Comparison of ENCODE assay signal across 1 cellular context in the genomic region with DNA sequence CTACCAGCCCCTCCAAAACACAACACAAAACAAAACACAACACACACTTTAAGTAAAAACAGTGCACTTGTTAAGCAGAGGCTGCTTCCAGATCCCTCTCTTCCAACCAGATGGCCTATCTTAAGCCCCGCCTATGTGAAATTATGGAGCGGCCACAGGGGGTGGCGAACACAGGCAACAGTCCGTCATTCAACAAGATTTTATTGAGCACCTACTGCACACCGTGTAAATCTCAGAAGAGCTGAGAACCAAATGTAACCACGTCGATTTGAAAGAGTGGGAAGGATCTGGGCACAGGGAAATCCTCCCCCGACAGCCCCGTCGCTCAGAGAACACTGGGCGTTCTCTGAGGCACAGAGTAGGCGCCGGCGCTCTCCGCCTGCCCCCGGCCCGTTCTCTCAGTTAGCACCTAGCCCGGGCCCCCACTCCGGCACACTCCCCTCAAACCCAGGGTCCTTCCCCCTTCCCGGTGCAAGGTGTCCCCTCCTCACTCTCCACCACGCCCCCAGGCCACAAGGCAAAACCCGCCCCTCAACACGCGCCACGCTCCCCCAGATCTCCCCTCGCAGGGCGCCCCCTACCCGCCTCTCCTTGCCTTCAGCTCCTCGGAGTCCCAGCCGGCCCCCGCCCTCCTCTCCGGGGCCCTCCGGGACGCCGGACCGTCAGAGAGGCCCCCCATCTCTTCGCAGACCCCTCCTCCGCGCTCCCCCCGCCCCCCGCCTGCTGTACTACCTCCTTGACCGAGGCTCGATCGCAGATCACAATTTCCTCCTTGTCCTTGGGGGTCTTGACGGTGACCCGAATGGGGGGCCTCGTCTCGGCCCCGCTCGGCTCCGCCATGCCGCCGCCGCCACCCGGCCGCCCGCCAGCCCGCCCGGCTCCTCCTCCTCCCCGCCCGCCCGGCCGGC.
A peak's percentile ranks its signal among the peaks of the same experiment; 100 is the strongest.
TF ChIP-seq lines count a peak whose summit lies in the region.

No MANE protein-coding gene starts in this region.

TF ChIP-seq in HepG2, 621 proteins besides CTCF, POLR2A, EP300 and RAD21 (continued from another document and continues in another):
- TF ChIP-seq ATRX (CRISPR knock-in tag; IDR thresholded peaks at IDR 0.05; ENCODE audit: borderline replicate concordance) (no peak), EHMT2 (IDR thresholded peaks at IDR 0.05; ENCODE audit: borderline replicate concordance, low read depth, low read length) (no peak), NFYC (CRISPR knock-in tag; IDR thresholded peaks at IDR 0.05) (no peak), GATAD2A (CRISPR knock-in tag; IDR thresholded peaks at IDR 0.05) (no peak), KDM2A (CRISPR knock-in tag; IDR thresholded peaks at IDR 0.05; ENCODE audit: borderline replicate concordance, low read depth) (peak; percentile 61), SOX5 (CRISPR knock-in tag; IDR thresholded peaks at IDR 0.05; ENCODE audit: borderline replicate concordance) (peak; percentile 14; the same call in 1 of the 2 replicates), ZNF564 (CRISPR knock-in tag; IDR thresholded peaks at IDR 0.05) (no peak), SMYD3 (CRISPR knock-in tag; IDR thresholded peaks at IDR 0.05) (no peak), PHF8 (CRISPR knock-in tag; IDR thresholded peaks at IDR 0.05) (peak; percentile 39; the same call in 1 of the 2 replicates), ZNF10 (CRISPR knock-in tag; IDR thresholded peaks at IDR 0.05; ENCODE audit: borderline replicate concordance, low read depth) (no peak), SKI (IDR thresholded peaks at IDR 0.05; ENCODE audit: partially characterized antibody) (no peak), ZNF780A (CRISPR knock-in tag; IDR thresholded peaks at IDR 0.05) (no peak), SP1 (IDR thresholded peaks at IDR 0.05) (no peak), SP1 (CRISPR knock-in tag; IDR thresholded peaks at IDR 0.05) (peak; percentile 26), HOXA5 (CRISPR knock-in tag; IDR thresholded peaks at IDR 0.05) (0 out of 2 replicates have a peak, but pooled peaks have one; percentile 43), ZBTB7B (CRISPR knock-in tag; IDR thresholded peaks at IDR 0.05) (peak; percentile 78), ZNF713 (CRISPR knock-in tag; IDR thresholded peaks at IDR 0.05) (no peak), ZBTB42 (CRISPR knock-in tag; IDR thresholded peaks at IDR 0.05) (no peak), SPEN (CRISPR knock-in tag; IDR thresholded peaks at IDR 0.05; ENCODE audit: low read depth) (no peak; the same call in 1 of the 2 replicates), CBX2 (IDR thresholded peaks at IDR 0.05; ENCODE audit: low read depth, low read length) (no peak), CBX2 (CRISPR knock-in tag; IDR thresholded peaks at IDR 0.05; ENCODE audit: low read depth) (no peak), NFKB2 (CRISPR knock-in tag; IDR thresholded peaks at IDR 0.05; ENCODE audit: borderline replicate concordance) (peak; percentile 63; the same call in 1 of the 2 replicates)
- TF ChIP-seq, protein P1, sequence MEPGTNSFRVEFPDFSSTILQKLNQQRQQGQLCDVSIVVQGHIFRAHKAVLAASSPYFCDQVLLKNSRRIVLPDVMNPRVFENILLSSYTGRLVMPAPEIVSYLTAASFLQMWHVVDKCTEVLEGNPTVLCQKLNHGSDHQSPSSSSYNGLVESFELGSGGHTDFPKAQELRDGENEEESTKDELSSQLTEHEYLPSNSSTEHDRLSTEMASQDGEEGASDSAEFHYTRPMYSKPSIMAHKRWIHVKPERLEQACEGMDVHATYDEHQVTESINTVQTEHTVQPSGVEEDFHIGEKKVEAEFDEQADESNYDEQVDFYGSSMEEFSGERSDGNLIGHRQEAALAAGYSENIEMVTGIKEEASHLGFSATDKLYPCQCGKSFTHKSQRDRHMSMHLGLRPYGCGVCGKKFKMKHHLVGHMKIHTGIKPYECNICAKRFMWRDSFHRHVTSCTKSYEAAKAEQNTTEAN (CRISPR knock-in tag; conservative IDR thresholded peaks at IDR 0.05), result 0 out of 2 replicates have a peak, but pooled peaks have one; percentile 28
- TF ChIP-seq, protein P2, sequence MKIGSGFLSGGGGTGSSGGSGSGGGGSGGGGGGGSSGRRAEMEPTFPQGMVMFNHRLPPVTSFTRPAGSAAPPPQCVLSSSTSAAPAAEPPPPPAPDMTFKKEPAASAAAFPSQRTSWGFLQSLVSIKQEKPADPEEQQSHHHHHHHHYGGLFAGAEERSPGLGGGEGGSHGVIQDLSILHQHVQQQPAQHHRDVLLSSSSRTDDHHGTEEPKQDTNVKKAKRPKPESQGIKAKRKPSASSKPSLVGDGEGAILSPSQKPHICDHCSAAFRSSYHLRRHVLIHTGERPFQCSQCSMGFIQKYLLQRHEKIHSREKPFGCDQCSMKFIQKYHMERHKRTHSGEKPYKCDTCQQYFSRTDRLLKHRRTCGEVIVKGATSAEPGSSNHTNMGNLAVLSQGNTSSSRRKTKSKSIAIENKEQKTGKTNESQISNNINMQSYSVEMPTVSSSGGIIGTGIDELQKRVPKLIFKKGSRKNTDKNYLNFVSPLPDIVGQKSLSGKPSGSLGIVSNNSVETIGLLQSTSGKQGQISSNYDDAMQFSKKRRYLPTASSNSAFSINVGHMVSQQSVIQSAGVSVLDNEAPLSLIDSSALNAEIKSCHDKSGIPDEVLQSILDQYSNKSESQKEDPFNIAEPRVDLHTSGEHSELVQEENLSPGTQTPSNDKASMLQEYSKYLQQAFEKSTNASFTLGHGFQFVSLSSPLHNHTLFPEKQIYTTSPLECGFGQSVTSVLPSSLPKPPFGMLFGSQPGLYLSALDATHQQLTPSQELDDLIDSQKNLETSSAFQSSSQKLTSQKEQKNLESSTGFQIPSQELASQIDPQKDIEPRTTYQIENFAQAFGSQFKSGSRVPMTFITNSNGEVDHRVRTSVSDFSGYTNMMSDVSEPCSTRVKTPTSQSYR (CRISPR knock-in tag; IDR thresholded peaks at IDR 0.05; ENCODE audit: borderline replicate concordance), result no peak
- TF ChIP-seq, protein P3, sequence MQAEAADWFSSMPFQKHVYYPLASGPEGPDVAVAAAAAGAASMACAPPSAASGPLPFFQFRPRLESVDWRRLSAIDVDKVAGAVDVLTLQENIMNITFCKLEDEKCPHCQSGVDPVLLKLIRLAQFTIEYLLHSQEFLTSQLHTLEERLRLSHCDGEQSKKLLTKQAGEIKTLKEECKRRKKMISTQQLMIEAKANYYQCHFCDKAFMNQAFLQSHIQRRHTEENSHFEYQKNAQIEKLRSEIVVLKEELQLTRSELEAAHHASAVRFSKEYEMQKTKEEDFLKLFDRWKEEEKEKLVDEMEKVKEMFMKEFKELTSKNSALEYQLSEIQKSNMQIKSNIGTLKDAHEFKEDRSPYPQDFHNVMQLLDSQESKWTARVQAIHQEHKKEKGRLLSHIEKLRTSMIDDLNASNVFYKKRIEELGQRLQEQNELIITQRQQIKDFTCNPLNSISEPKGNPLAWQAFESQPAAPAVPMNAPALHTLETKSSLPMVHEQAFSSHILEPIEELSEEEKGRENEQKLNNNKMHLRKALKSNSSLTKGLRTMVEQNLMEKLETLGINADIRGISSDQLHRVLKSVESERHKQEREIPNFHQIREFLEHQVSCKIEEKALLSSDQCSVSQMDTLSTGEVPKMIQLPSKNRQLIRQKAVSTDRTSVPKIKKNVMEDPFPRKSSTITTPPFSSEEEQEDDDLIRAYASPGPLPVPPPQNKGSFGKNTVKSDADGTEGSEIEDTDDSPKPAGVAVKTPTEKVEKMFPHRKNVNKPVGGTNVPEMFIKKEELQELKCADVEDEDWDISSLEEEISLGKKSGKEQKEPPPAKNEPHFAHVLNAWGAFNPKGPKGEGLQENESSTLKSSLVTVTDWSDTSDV (CRISPR knock-in tag; IDR thresholded peaks at IDR 0.05), result no peak
- TF ChIP-seq, protein P4, sequence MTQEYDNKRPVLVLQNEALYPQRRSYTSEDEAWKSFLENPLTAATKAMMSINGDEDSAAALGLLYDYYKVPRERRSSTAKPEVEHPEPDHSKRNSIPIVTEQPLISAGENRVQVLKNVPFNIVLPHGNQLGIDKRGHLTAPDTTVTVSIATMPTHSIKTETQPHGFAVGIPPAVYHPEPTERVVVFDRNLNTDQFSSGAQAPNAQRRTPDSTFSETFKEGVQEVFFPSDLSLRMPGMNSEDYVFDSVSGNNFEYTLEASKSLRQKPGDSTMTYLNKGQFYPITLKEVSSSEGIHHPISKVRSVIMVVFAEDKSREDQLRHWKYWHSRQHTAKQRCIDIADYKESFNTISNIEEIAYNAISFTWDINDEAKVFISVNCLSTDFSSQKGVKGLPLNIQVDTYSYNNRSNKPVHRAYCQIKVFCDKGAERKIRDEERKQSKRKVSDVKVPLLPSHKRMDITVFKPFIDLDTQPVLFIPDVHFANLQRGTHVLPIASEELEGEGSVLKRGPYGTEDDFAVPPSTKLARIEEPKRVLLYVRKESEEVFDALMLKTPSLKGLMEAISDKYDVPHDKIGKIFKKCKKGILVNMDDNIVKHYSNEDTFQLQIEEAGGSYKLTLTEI (CRISPR knock-in tag; conservative IDR thresholded peaks at IDR 0.05), result no peak
- TF ChIP-seq, protein P5, sequence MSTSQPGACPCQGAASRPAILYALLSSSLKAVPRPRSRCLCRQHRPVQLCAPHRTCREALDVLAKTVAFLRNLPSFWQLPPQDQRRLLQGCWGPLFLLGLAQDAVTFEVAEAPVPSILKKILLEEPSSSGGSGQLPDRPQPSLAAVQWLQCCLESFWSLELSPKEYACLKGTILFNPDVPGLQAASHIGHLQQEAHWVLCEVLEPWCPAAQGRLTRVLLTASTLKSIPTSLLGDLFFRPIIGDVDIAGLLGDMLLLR (CRISPR knock-in tag; IDR thresholded peaks at IDR 0.05), result 0 out of 2 replicates have a peak, but pooled peaks have one; percentile 18
- TF ChIP-seq, protein P6, sequence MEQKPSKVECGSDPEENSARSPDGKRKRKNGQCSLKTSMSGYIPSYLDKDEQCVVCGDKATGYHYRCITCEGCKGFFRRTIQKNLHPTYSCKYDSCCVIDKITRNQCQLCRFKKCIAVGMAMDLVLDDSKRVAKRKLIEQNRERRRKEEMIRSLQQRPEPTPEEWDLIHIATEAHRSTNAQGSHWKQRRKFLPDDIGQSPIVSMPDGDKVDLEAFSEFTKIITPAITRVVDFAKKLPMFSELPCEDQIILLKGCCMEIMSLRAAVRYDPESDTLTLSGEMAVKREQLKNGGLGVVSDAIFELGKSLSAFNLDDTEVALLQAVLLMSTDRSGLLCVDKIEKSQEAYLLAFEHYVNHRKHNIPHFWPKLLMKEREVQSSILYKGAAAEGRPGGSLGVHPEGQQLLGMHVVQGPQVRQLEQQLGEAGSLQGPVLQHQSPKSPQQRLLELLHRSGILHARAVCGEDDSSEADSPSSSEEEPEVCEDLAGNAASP (CRISPR knock-in tag; IDR thresholded peaks at IDR 0.05; ENCODE audit: borderline replicate concordance), result 0 out of 2 replicates have a peak, but pooled peaks have one; percentile 38
- TF ChIP-seq, protein P7, sequence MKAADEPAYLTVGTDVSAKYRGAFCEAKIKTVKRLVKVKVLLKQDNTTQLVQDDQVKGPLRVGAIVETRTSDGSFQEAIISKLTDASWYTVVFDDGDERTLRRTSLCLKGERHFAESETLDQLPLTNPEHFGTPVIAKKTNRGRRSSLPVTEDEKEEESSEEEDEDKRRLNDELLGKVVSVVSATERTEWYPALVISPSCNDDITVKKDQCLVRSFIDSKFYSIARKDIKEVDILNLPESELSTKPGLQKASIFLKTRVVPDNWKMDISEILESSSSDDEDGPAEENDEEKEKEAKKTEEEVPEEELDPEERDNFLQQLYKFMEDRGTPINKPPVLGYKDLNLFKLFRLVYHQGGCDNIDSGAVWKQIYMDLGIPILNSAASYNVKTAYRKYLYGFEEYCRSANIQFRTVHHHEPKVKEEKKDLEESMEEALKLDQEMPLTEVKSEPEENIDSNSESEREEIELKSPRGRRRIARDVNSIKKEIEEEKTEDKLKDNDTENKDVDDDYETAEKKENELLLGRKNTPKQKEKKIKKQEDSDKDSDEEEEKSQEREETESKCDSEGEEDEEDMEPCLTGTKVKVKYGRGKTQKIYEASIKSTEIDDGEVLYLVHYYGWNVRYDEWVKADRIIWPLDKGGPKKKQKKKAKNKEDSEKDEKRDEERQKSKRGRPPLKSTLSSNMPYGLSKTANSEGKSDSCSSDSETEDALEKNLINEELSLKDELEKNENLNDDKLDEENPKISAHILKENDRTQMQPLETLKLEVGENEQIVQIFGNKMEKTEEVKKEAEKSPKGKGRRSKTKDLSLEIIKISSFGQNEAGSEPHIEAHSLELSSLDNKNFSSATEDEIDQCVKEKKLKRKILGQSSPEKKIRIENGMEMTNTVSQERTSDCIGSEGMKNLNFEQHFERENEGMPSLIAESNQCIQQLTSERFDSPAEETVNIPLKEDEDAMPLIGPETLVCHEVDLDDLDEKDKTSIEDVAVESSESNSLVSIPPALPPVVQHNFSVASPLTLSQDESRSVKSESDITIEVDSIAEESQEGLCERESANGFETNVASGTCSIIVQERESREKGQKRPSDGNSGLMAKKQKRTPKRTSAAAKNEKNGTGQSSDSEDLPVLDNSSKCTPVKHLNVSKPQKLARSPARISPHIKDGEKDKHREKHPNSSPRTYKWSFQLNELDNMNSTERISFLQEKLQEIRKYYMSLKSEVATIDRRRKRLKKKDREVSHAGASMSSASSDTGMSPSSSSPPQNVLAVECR (CRISPR knock-in tag; IDR thresholded peaks at IDR 0.05; ENCODE audit: borderline replicate concordance), result peak; percentile 30; the same call in 1 of the 2 replicates
- TF ChIP-seq, protein P8, sequence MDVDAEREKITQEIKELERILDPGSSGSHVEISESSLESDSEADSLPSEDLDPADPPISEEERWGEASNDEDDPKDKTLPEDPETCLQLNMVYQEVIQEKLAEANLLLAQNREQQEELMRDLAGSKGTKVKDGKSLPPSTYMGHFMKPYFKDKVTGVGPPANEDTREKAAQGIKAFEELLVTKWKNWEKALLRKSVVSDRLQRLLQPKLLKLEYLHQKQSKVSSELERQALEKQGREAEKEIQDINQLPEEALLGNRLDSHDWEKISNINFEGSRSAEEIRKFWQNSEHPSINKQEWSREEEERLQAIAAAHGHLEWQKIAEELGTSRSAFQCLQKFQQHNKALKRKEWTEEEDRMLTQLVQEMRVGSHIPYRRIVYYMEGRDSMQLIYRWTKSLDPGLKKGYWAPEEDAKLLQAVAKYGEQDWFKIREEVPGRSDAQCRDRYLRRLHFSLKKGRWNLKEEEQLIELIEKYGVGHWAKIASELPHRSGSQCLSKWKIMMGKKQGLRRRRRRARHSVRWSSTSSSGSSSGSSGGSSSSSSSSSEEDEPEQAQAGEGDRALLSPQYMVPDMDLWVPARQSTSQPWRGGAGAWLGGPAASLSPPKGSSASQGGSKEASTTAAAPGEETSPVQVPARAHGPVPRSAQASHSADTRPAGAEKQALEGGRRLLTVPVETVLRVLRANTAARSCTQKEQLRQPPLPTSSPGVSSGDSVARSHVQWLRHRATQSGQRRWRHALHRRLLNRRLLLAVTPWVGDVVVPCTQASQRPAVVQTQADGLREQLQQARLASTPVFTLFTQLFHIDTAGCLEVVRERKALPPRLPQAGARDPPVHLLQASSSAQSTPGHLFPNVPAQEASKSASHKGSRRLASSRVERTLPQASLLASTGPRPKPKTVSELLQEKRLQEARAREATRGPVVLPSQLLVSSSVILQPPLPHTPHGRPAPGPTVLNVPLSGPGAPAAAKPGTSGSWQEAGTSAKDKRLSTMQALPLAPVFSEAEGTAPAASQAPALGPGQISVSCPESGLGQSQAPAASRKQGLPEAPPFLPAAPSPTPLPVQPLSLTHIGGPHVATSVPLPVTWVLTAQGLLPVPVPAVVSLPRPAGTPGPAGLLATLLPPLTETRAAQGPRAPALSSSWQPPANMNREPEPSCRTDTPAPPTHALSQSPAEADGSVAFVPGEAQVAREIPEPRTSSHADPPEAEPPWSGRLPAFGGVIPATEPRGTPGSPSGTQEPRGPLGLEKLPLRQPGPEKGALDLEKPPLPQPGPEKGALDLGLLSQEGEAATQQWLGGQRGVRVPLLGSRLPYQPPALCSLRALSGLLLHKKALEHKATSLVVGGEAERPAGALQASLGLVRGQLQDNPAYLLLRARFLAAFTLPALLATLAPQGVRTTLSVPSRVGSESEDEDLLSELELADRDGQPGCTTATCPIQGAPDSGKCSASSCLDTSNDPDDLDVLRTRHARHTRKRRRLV (CRISPR knock-in tag; IDR thresholded peaks at IDR 0.05), result no peak
